In genomic region chr3:31572605-31573459, GRCh38 we compare ENCODE assay signal across 12 cellular contexts. TPM values are rescaled to one million over a fixed set of nuclear protein-coding genes. Genes with fewer than 3 reads are reported as not detected.
DNase-seq lines count a peak whose midpoint lies in the region; ATAC-seq, FAIRE-seq and TF ChIP-seq lines count a peak whose summit lies in the region.
"Had no signal": no experiment of that assay in that cellular context is flagged by ENCODE, and none has a peak within 500 bp of the region (broad histone marks: within the 10 kb centered on the region; RNA-seq: fewer than 3 reads in every experiment).

No MANE protein-coding gene starts in this region.

- no peak overlapping the region for H3K9ac ChIP-seq in kidney (ENCODE audit: low read length in 2 of 2)

- DNase-seq in activated B cell treated with CpG ODN at 0.5 μM for 24 hours (no peak), HK-2 (ENCODE audit: unreplicated experiment) (no peak), kidney (no peak), medulla oblongata (ENCODE audit: extremely low spot score) (no peak)
- DNase-seq: CD4-positive, alpha-beta memory T cell; IMR-90; NCI-H510A treated with DMSO at 0.1 percent for 48 hours had no signal

- CTCF ChIA-PET in activated B cell treated with CpG ODN at 0.5 μM for 24 hours (lab: Charles Lee), result no interaction called here

- H3K9me3 ChIP-seq in DOHH2 (ENCODE audit: control insufficient read depth, insufficient read depth, low read length) (no peaks in the 10 kb centered on the region), kidney (ENCODE audit: control insufficient read depth in 1 of 2, low read length in 2 of 2) (no peaks in the 10 kb centered on the region)

- H3K4me3 ChIP-seq in DOHH2 (ENCODE audit: low read length), result peak overlapping the region; percentile 14
- no peak overlapping the region for H3K4me3 ChIP-seq in kidney (ENCODE audit: low read length in 2 of 2)

- H3K27ac ChIP-seq in DOHH2 (ENCODE audit: low read depth, low read length), result peak overlapping the region; percentile 14; the same call in 1 of the 2 replicates
- no peak overlapping the region for H3K27ac ChIP-seq in kidney (ENCODE audit: low read depth in 2 of 2, low read length in 2 of 2)

- H3K36me3 ChIP-seq in DOHH2 (ENCODE audit: control insufficient read depth, low read length) (peaks cover 25% of the 10 kb centered on the region), kidney (ENCODE audit: control insufficient read depth in 1 of 2, insufficient read depth in 2 of 2, low read length in 2 of 2) (no peaks in the 10 kb centered on the region)

- peaks cover 10% of the 10 kb centered on the region for H3K36me3 Mint-ChIP-seq in activated B cell treated with CpG ODN at 0.5 μM for 24 hours (ENCODE audit: low read depth)

- peak; percentile 47 for ATAC-seq in GM19463 (IDR thresholded peaks at IDR 0.05; ENCODE audit: unreplicated experiment)
- ATAC-seq in HG03378 (IDR thresholded peaks at IDR 0.05; ENCODE audit: unreplicated experiment), result peak; percentile 37
- ATAC-seq in activated B cell treated with CpG ODN at 0.5 μM for 24 hours (ENCODE audit: low read depth), result peak; percentile 71
- no peak for ATAC-seq in HG03280 (IDR thresholded peaks at IDR 0.05; ENCODE audit: unreplicated experiment)

- intact Hi-C loops in activated B cell treated with CpG ODN at 0.5 μM for 24 hours (cut with micrococcal nuclease), result loop anchor here (1.0 to 2.0 kb wide), 2 partner anchors 8 to 40 kb away; partner anchors contain the start of gene STT3B
- intact Hi-C loops in kidney (cut with DNase I), result no loop called here

- no peak overlapping the region for H3K4me3 Mint-ChIP-seq in activated B cell treated with CpG ODN at 0.5 μM for 24 hours
- H3K4me3 Mint-ChIP-seq: CD4-positive, alpha-beta memory T cell; T-helper 1 cell treated with Interleukin-12 subunit alpha and Interleukin-12 subunit beta and Interleukin-4 antibody, amounts not matched to agents 30 μg/mL and 1 μg/mL, for 36 hours had no signal

- H3K4me2 ChIP-seq in DOHH2 (ENCODE audit: low read length), result peak overlapping the region; percentile 42

- H3K27ac Mint-ChIP-seq in activated B cell treated with CpG ODN at 0.5 μM for 24 hours, result peak overlapping the region; percentile 10
- H3K27ac Mint-ChIP-seq: CD4-positive, alpha-beta memory T cell; T-helper 1 cell treated with Interleukin-12 subunit alpha and Interleukin-12 subunit beta and Interleukin-4 antibody, amounts not matched to agents 30 μg/mL and 1 μg/mL, for 36 hours had no signal

- peaks cover 10% of the 10 kb centered on the region for H3F3A ChIP-seq in DOHH2 (ENCODE audit: control insufficient read depth, insufficient read depth)

- peaks cover under 1% of the 10 kb centered on the region; the same call in 1 of the 2 replicates for H4K20me1 ChIP-seq in DOHH2 (ENCODE audit: control insufficient read depth, insufficient read depth, low read depth, low read length)

- peaks cover 97% of the 10 kb centered on the region for H3K79me2 ChIP-seq in DOHH2 (ENCODE audit: control insufficient read depth, low read length)

- H3K27me3 Mint-ChIP-seq in activated B cell treated with CpG ODN at 0.5 μM for 24 hours, result no peaks in the 10 kb centered on the region
- H3K27me3 Mint-ChIP-seq: CD4-positive, alpha-beta memory T cell had no signal

- POLR2A ChIA-PET in activated B cell treated with CpG ODN at 0.5 μM for 24 hours (lab: Charles Lee), result interaction anchor here (1.3 kb wide), 1 partner anchor 41 kb away, joined by 4 read pairs; no protein-coding TSS in a partner anchor

- FAIRE-seq in kidney (lab: Jason Lieb, UNC), result no peak

- no peaks in the 10 kb centered on the region for H3K9me3 Mint-ChIP-seq in activated B cell treated with CpG ODN at 0.5 μM for 24 hours
- H3K9me3 Mint-ChIP-seq: CD4-positive, alpha-beta memory T cell; T-helper 1 cell treated with Interleukin-12 subunit alpha and Interleukin-12 subunit beta and Interleukin-4 antibody, amounts not matched to agents 30 μg/mL and 1 μg/mL, for 36 hours had no signal

- H3K4me1 Mint-ChIP-seq in activated B cell treated with CpG ODN at 0.5 μM for 24 hours, result peaks cover 56% of the 10 kb centered on the region

- no peaks in the 10 kb centered on the region for H3K27me3 ChIP-seq in DOHH2 (ENCODE audit: control insufficient read depth, low read length)

- TF ChIP-seq CTCF in DOHH2 (IDR thresholded peaks at IDR 0.05; ENCODE audit: low read depth, low read length, poor library complexity, severe bottlenecking) (no peak), activated B cell treated with CpG ODN at 0.5 μM for 24 hours (IDR thresholded peaks at IDR 0.05) (no peak), kidney (IDR thresholded peaks at IDR 0.05; ENCODE audit: borderline replicate concordance, extremely low read depth, insufficient read depth) (no peak)

- no peaks in the 10 kb centered on the region for H3K9me2 ChIP-seq in DOHH2 (replicated peaks; ENCODE audit: control insufficient read depth, low read length)

- H3K4me1 ChIP-seq in DOHH2 (ENCODE audit: control insufficient read depth, low read length) (peaks cover 50% of the 10 kb centered on the region), kidney (ENCODE audit: control insufficient read depth in 1 of 2, insufficient read depth in 1 of 2, low read depth in 1 of 2, low read length in 2 of 2) (peaks cover 0 to 5% of the 10 kb centered on the region in 2 donors)

RNA-seq across cellular contexts. Expression of gene STT3B, which starts 40.1 kb away (rescaled TPM):
- total RNA-seq in activated B cell treated with CpG ODN at 0.5 μM for 24 hours (62.5 and 66.1 TPM in 2 replicates), kidney (89.9 TPM)
- polyA plus RNA-seq in kidney (ENCODE audit: insufficient read depth, low read depth, low replicate concordance), result 44.7 TPM
